ENCODE assay signal across 15 cellular contexts in the genomic region with DNA sequence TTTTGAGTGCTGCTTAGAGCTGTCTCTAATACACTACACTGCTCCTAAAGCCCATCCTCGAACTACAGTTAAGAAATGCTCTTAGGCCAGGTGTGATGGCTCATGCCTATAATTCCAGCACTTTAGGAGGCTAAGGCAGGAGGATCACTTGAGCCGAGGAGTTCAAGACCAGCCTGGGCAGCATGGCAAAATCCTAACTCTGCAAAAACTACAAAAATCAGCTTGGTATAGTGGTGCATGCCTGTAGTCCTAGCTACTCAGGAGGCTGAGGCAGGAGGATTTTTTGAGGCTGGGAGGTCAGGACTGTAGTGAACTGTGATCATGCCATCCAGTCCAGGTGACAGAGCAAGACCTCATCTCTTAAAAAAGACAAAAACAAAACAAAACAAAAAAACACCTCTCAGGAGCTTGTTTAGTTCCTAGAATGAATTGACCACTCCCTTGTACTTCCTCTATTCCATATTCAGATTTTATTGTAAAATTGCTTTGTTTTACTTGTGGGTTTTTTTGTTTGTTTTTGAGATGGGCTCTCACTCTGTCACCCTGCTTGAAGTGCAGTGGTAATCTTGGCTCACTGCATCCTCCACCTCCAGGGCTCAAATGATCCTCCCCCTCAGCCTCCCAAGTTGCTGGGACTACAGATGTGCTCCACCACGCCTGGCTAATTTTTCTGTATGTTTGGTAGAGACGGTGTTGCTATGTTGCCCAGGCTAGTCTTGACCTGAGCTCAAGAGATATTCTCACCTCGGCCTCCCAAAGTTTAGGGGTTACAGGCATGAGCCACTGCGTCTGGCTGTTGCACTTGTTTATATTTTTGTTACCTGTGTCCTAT. TPM values are rescaled to one million over a fixed set of nuclear protein-coding genes. Genes with fewer than 3 reads are reported as not detected.
DNase-seq lines count a peak whose midpoint lies in the region; ATAC-seq and TF ChIP-seq lines count a peak whose summit lies in the region.
"Had no signal": no experiment of that assay in that cellular context is flagged by ENCODE, and none has a peak within 500 bp of the region (broad histone marks: within the 10 kb centered on the region; RNA-seq: fewer than 3 reads in every experiment).

No MANE protein-coding gene starts in this region.

- H3K27me3 ChIP-seq in SJSA1 (replicated peaks) = no peaks in the 10 kb centered on the region
- H3K27me3 ChIP-seq in gastrocnemius medialis = no peaks in the 10 kb centered on the region
- H3K27me3 ChIP-seq: brain microvascular endothelial cell, pancreas had no signal

- no peaks in the 10 kb centered on the region for H3K9me3 Mint-ChIP-seq in activated T-cell treated with anti-CD3 and anti-CD28 coated beads, Interleukin-2, amount 50 U/mL, for 72 hours
- no peaks in the 10 kb centered on the region for H3K9me3 Mint-ChIP-seq in activated T-cell treated with anti-CD3 and anti-CD28 coated beads, Interleukin-2, amount 50 U/mL, for 4 hours
- H3K9me3 Mint-ChIP-seq in dendritic cell treated with granulocyte-macrophage colony-stimulating factor and Interleukin-4, amounts not matched to agents 40 ng/mL and 50 ng/mL, for 4 days = no peaks in the 10 kb centered on the region
- H3K9me3 Mint-ChIP-seq in stimulated activated memory B cell treated with anti-CD40 and anti-IgM and Interleukin-4, amounts not matched to agents 10 μg/mL and 1 μg/mL and 100 μg/mL, for 72 hours = no peaks in the 10 kb centered on the region

- H3K9me3 ChIP-seq in SJSA1 (replicated peaks) (no peaks in the 10 kb centered on the region), gastrocnemius medialis (no peaks in the 10 kb centered on the region)
- H3K9me3 ChIP-seq: pancreas had no signal

- TF ChIP-seq POLR2A in gastrocnemius medialis (IDR thresholded peaks at IDR 0.05) = no peak

- H3K27ac ChIP-seq in SJSA1 (no peak overlapping the region), gastrocnemius medialis (no peak overlapping the region)
- H3K27ac ChIP-seq: brain microvascular endothelial cell, pancreas, WERI-Rb-1 had no signal

- in situ Hi-C loops in gastrocnemius medialis (cut with MboI; ENCODE audit: low sequenced_read_pairs in 4 of 4) = loop anchor here in 1 of 4 donors (25.0 kb wide), 1 partner anchor 459 kb away; no protein-coding TSS in a partner anchor

- H3K4me3 ChIP-seq in SJSA1 (no peak overlapping the region), gastrocnemius medialis (no peak overlapping the region)
- H3K4me3 ChIP-seq: pancreas had no signal

- peak overlapping the region; percentile 91 for H3K27ac Mint-ChIP-seq in activated T-cell treated with anti-CD3 and anti-CD28 coated beads, Interleukin-2, amount 50 U/mL, for 72 hours
- H3K27ac Mint-ChIP-seq in dendritic cell treated with granulocyte-macrophage colony-stimulating factor and Interleukin-4, amounts not matched to agents 40 ng/mL and 50 ng/mL, for 4 days = peak overlapping the region; percentile 22
- peak overlapping the region; percentile 48 for H3K27ac Mint-ChIP-seq in stimulated activated memory B cell treated with anti-CD40 and anti-IgM and Interleukin-4, amounts not matched to agents 10 μg/mL and 1 μg/mL and 100 μg/mL, for 72 hours

- TF ChIP-seq CTCF in gastrocnemius medialis (IDR thresholded peaks at IDR 0.05 in 4 of 5, conservative IDR thresholded peaks at IDR 0.05 in 1 of 5) = no peak

- ATAC-seq in activated T-cell treated with anti-CD3 and anti-CD28 coated beads, Interleukin-2, amount 50 U/mL, for 72 hours (replicated peaks in 1 of 2) = peak; percentile 17 to 36
- no peak for ATAC-seq in activated T-cell treated with anti-CD3 and anti-CD28 coated beads, Interleukin-2, amount 50 U/mL, for 4 hours
- no peak for ATAC-seq in stimulated activated memory B cell treated with anti-CD40 and anti-IgM and Interleukin-4, amounts not matched to agents 10 μg/mL and 1 μg/mL and 100 μg/mL, for 72 hours
- no peak for ATAC-seq in HG02571 (IDR thresholded peaks at IDR 0.05; ENCODE audit: unreplicated experiment)
- ATAC-seq in gastrocnemius medialis = no peak
- ATAC-seq in GM18511 (IDR thresholded peaks at IDR 0.05; ENCODE audit: unreplicated experiment) = no peak

- H3K4me1 Mint-ChIP-seq in activated T-cell treated with anti-CD3 and anti-CD28 coated beads, Interleukin-2, amount 50 U/mL, for 72 hours (ENCODE audit: low read depth) = peaks cover 51% of the 10 kb centered on the region
- peaks cover 29% of the 10 kb centered on the region for H3K4me1 Mint-ChIP-seq in activated T-cell treated with anti-CD3 and anti-CD28 coated beads, Interleukin-2, amount 50 U/mL, for 4 hours (ENCODE audit: low read depth)
- peaks cover 31% of the 10 kb centered on the region for H3K4me1 Mint-ChIP-seq in dendritic cell treated with granulocyte-macrophage colony-stimulating factor and Interleukin-4, amounts not matched to agents 40 ng/mL and 50 ng/mL, for 4 days (ENCODE audit: low read depth)
- peaks cover 23% of the 10 kb centered on the region for H3K4me1 Mint-ChIP-seq in stimulated activated memory B cell treated with anti-CD40 and anti-IgM and Interleukin-4, amounts not matched to agents 10 μg/mL and 1 μg/mL and 100 μg/mL, for 72 hours

- DNase-seq in activated T-cell treated with anti-CD3 and anti-CD28 coated beads, Interleukin-2, amount 50 U/mL, for 72 hours = no peak
- DNase-seq in activated T-cell treated with anti-CD3 and anti-CD28 coated beads, Interleukin-2, amount 50 U/mL, for 4 hours = no peak
- DNase-seq in SJSA1 (ENCODE audit: low read depth in 1 of 2, low spot score in 2 of 2) (peak; percentile 82 to 95), gastrocnemius medialis (no peak)
- DNase-seq: activated T-cell treated with anti-CD3 and anti-CD28 coated beads, Interleukin-2, amount 50 U/mL, for 1 hour; brain microvascular endothelial cell; DMS53; effector CD4-positive, alpha-beta T cell; MV-4-11; pancreas; WERI-Rb-1 had no signal

- H3K4me3 Mint-ChIP-seq in activated T-cell treated with anti-CD3 and anti-CD28 coated beads, Interleukin-2, amount 50 U/mL, for 72 hours = no peak overlapping the region
- no peak overlapping the region for H3K4me3 Mint-ChIP-seq in activated T-cell treated with anti-CD3 and anti-CD28 coated beads, Interleukin-2, amount 50 U/mL, for 4 hours
- H3K4me3 Mint-ChIP-seq in dendritic cell treated with granulocyte-macrophage colony-stimulating factor and Interleukin-4, amounts not matched to agents 40 ng/mL and 50 ng/mL, for 4 days = no peak overlapping the region
- H3K4me3 Mint-ChIP-seq in stimulated activated memory B cell treated with anti-CD40 and anti-IgM and Interleukin-4, amounts not matched to agents 10 μg/mL and 1 μg/mL and 100 μg/mL, for 72 hours = no peak overlapping the region

- H3K4me1 ChIP-seq in SJSA1 (replicated peaks) (peaks cover 4% of the 10 kb centered on the region), gastrocnemius medialis (no peaks in the 10 kb centered on the region)
- H3K4me1 ChIP-seq: pancreas had no signal

- intact Hi-C loops in dendritic cell treated with granulocyte-macrophage colony-stimulating factor and Interleukin-4, amounts not matched to agents 40 ng/mL and 50 ng/mL, for 4 days (cut with micrococcal nuclease) = no loop called here
- intact Hi-C loops in gastrocnemius medialis (cut with DNase I; ENCODE audit: low total_unique reads) = no loop called here

- H3K27me3 Mint-ChIP-seq in activated T-cell treated with anti-CD3 and anti-CD28 coated beads, Interleukin-2, amount 50 U/mL, for 72 hours (ENCODE audit: low read depth) = no peaks in the 10 kb centered on the region
- H3K27me3 Mint-ChIP-seq in activated T-cell treated with anti-CD3 and anti-CD28 coated beads, Interleukin-2, amount 50 U/mL, for 4 hours (ENCODE audit: low read depth) = no peaks in the 10 kb centered on the region
- no peaks in the 10 kb centered on the region for H3K27me3 Mint-ChIP-seq in dendritic cell treated with granulocyte-macrophage colony-stimulating factor and Interleukin-4, amounts not matched to agents 40 ng/mL and 50 ng/mL, for 4 days
- no peaks in the 10 kb centered on the region for H3K27me3 Mint-ChIP-seq in stimulated activated memory B cell treated with anti-CD40 and anti-IgM and Interleukin-4, amounts not matched to agents 10 μg/mL and 1 μg/mL and 100 μg/mL, for 72 hours

- H3K36me3 ChIP-seq in SJSA1 (peaks cover 96% of the 10 kb centered on the region), gastrocnemius medialis (peaks cover 0 to 81% of the 10 kb centered on the region in 2 donors)

- H3K36me3 Mint-ChIP-seq in activated T-cell treated with anti-CD3 and anti-CD28 coated beads, Interleukin-2, amount 50 U/mL, for 72 hours (ENCODE audit: insufficient read depth in 2 of 2) = peaks cover 14 to 64% of the 10 kb centered on the region in 2 donors
- peaks cover 40% of the 10 kb centered on the region for H3K36me3 Mint-ChIP-seq in activated T-cell treated with anti-CD3 and anti-CD28 coated beads, Interleukin-2, amount 50 U/mL, for 4 hours (ENCODE audit: insufficient read depth)
- H3K36me3 Mint-ChIP-seq in dendritic cell treated with granulocyte-macrophage colony-stimulating factor and Interleukin-4, amounts not matched to agents 40 ng/mL and 50 ng/mL, for 4 days (ENCODE audit: low read depth) = peaks cover 84% of the 10 kb centered on the region
- peaks cover 55% of the 10 kb centered on the region for H3K36me3 Mint-ChIP-seq in stimulated activated memory B cell treated with anti-CD40 and anti-IgM and Interleukin-4, amounts not matched to agents 10 μg/mL and 1 μg/mL and 100 μg/mL, for 72 hours

RNA-seq across cellular contexts. Expression of gene MDM2, which starts 13.6 kb away (rescaled TPM):
- total RNA-seq in activated T-cell treated with anti-CD3 and anti-CD28 coated beads, Interleukin-2, amount 50 U/mL, for 72 hours = 100 to 1,000 TPM; 191 to 225 TPM
- 100 to 1,000 TPM; 111 to 129 (median 127) TPM for total RNA-seq in activated T-cell treated with anti-CD3 and anti-CD28 coated beads, Interleukin-2, amount 50 U/mL, for 4 hours
- 2,133 and 2,408 TPM in 2 replicates for total RNA-seq in SJSA1 (2014; rRNA removed; shearing (Covaris generic))
- total RNA-seq in gastrocnemius medialis = 10 to 100 TPM; 61.6 to 92.2 (median 70.0) TPM

Comparison
In these comparisons a context has a peak if more than half of its experiments do, and no peak if none do; other contexts are left out.
1. ATAC-seq: peak in activated T-cell treated with anti-CD3 and anti-CD28 coated beads, Interleukin-2, amount 50 U/mL, for 72 hours (2 of 2); none in activated T-cell treated with anti-CD3 and anti-CD28 coated beads, Interleukin-2, amount 50 U/mL, for 4 hours (0 of 2), stimulated activated memory B cell treated with anti-CD40 and anti-IgM and Interleukin-4, amounts not matched to agents 10 μg/mL and 1 μg/mL and 100 μg/mL, for 72 hours (single experiment), HG02571 (single experiment), gastrocnemius medialis (0 of 2) and GM18511 (single experiment).
2. DNase-seq: peak in SJSA1 (2 of 2); none in activated T-cell treated with anti-CD3 and anti-CD28 coated beads, Interleukin-2, amount 50 U/mL, for 72 hours (0 of 2), activated T-cell treated with anti-CD3 and anti-CD28 coated beads, Interleukin-2, amount 50 U/mL, for 4 hours (single experiment) and gastrocnemius medialis (0 of 2).
3. H3K27ac Mint-ChIP-seq: peak in every context shown above with its lines; median percentile 91 in activated T-cell treated with anti-CD3 and anti-CD28 coated beads, Interleukin-2, amount 50 U/mL, for 72 hours; 48 in stimulated activated memory B cell treated with anti-CD40 and anti-IgM and Interleukin-4, amounts not matched to agents 10 μg/mL and 1 μg/mL and 100 μg/mL, for 72 hours; 22 in dendritic cell treated with granulocyte-macrophage colony-stimulating factor and Interleukin-4, amounts not matched to agents 40 ng/mL and 50 ng/mL, for 4 days.